ENCODE assay signal across 1 cellular context in genomic region chr17:60600490-60601431, GRCh38.
A peak's percentile ranks its signal among the peaks of the same experiment; 100 is the strongest.
TF ChIP-seq lines count a peak whose summit lies in the region.

No MANE protein-coding gene starts in this region.

TF ChIP-seq in K562, 482 proteins besides CTCF, POLR2A, EP300 and RAD21 (continued from another document and continues in another):
- TF ChIP-seq ZFX (CRISPR knock-in tag; IDR thresholded peaks at IDR 0.05) = peak; percentile 54; the same call in 1 of the 2 replicates
- no peak for TF ChIP-seq MYC (IDR thresholded peaks at IDR 0.05; ENCODE audit: low read depth, low read length)
- TF ChIP-seq MYC (CRISPR knock-in tag; IDR thresholded peaks at IDR 0.05; ENCODE audit: borderline replicate concordance, low read depth) = 0 out of 2 replicates have a peak, but pooled peaks have one; percentile 45
- TF ChIP-seq CEBPG (CRISPR knock-in tag; IDR thresholded peaks at IDR 0.05) = peak; percentile 32; the same call in 1 of the 2 replicates
- no peak for TF ChIP-seq CEBPG (tag; conservative IDR thresholded peaks at IDR 0.05 in 1 of 2, IDR thresholded peaks at IDR 0.05 in 1 of 2)
- peak; percentile 15; the same call in 1 of the 2 replicates for TF ChIP-seq ZNF282 (CRISPR knock-in tag; IDR thresholded peaks at IDR 0.05)
- TF ChIP-seq ATF7 (IDR thresholded peaks at IDR 0.05) = no peak
- peak; percentile 60 for TF ChIP-seq TAF1 (IDR thresholded peaks at IDR 0.05; ENCODE audit: control insufficient read depth, extremely low read depth, insufficient read depth, low read length, severe bottlenecking)
- no peak for TF ChIP-seq PHTF2 (CRISPR knock-in tag; IDR thresholded peaks at IDR 0.05)
- no peak for TF ChIP-seq POLR2AphosphoS5 (IDR thresholded peaks at IDR 0.05; ENCODE audit: control insufficient read depth, insufficient read depth, low read depth, low read length)
- TF ChIP-seq ZNF655 (CRISPR knock-in tag; IDR thresholded peaks at IDR 0.05) = no peak
- TF ChIP-seq U2AF1 (optimal IDR thresholded peaks at IDR 0.05; ENCODE audit: low read depth, low read length) = peak; percentile 8
- TF ChIP-seq ZNF143 (CRISPR knock-in tag; IDR thresholded peaks at IDR 0.05) = no peak
- 0 out of 2 replicates have a peak, but pooled peaks have one; percentile 50 for TF ChIP-seq SREBF2 (CRISPR knock-in tag; IDR thresholded peaks at IDR 0.05)
- TF ChIP-seq MYBL2 (IDR thresholded peaks at IDR 0.05; ENCODE audit: low read depth) = no peak
- no peak for TF ChIP-seq MYBL2 (CRISPR knock-in tag; IDR thresholded peaks at IDR 0.05; ENCODE audit: borderline replicate concordance)
- peak; percentile 60 to 89; a peak in 2 of 4 replicates for TF ChIP-seq UBTF (IDR thresholded peaks at IDR 0.05; ENCODE audit: borderline replicate concordance in 1 of 2, low read depth in 2 of 2, low read length in 2 of 2)
- TF ChIP-seq RBM25 (IDR thresholded peaks at IDR 0.05; ENCODE audit: low read depth, low read length, severe bottlenecking) = no peak
- TF ChIP-seq EGR1 (conservative IDR thresholded peaks at IDR 0.05) = no peak
- TF ChIP-seq NR3C1 (CRISPR knock-in tag; IDR thresholded peaks at IDR 0.05) = 0 out of 2 replicates have a peak, but pooled peaks have one; percentile 41
- no peak for TF ChIP-seq ETV6 (IDR thresholded peaks at IDR 0.05; ENCODE audit: borderline replicate concordance in 1 of 2, low read depth in 2 of 2, low read length in 1 of 2)
- TF ChIP-seq ETV6 (CRISPR knock-in tag; IDR thresholded peaks at IDR 0.05; ENCODE audit: borderline replicate concordance) = no peak
- TF ChIP-seq ZNF589 (CRISPR knock-in tag; IDR thresholded peaks at IDR 0.05; ENCODE audit: low read depth) = no peak
- peak; percentile 66 for TF ChIP-seq TBP (optimal IDR thresholded peaks at IDR 0.05; ENCODE audit: low read depth, low read length)
- no peak for TF ChIP-seq MXD1 (CRISPR knock-in tag; IDR thresholded peaks at IDR 0.05; ENCODE audit: borderline replicate concordance, poor library complexity, severe bottlenecking)
- TF ChIP-seq HDAC2 (IDR thresholded peaks at IDR 0.05) = peak; percentile 56; the same call in 1 of the 2 replicates
- peak; percentile 20; the same call in 1 of the 2 replicates for TF ChIP-seq USF1 (CRISPR knock-in tag; IDR thresholded peaks at IDR 0.05)
- TF ChIP-seq FOXP1 (CRISPR knock-in tag; IDR thresholded peaks at IDR 0.05) = peak; percentile 61; the same call in 1 of the 2 replicates
- peak; percentile 50; the same call in 1 of the 2 replicates for TF ChIP-seq ZKSCAN8 (CRISPR knock-in tag; IDR thresholded peaks at IDR 0.05)
- 0 out of 2 replicates have a peak, but pooled peaks have one; percentile 47 for TF ChIP-seq ZFP91 (CRISPR knock-in tag; IDR thresholded peaks at IDR 0.05)
- 0 out of 2 replicates have a peak, but pooled peaks have one; percentile 44 for TF ChIP-seq XRCC5 (IDR thresholded peaks at IDR 0.05; ENCODE audit: low read depth, low read length)
- no peak for TF ChIP-seq SMC3 (conservative IDR thresholded peaks at IDR 0.05; ENCODE audit: insufficient read depth, low read depth, low read length)
- TF ChIP-seq FOXK1 (CRISPR knock-in tag; IDR thresholded peaks at IDR 0.05; ENCODE audit: borderline replicate concordance) = peak; percentile 51; the same call in 1 of the 2 replicates
- peak; percentile 65 for TF ChIP-seq NCOA6 (IDR thresholded peaks at IDR 0.05)
- TF ChIP-seq BCOR (IDR thresholded peaks at IDR 0.05) = no peak
- TF ChIP-seq ZNF197 (CRISPR knock-in tag; IDR thresholded peaks at IDR 0.05; ENCODE audit: low read depth) = no peak
- TF ChIP-seq NR1H2 (CRISPR knock-in tag; IDR thresholded peaks at IDR 0.05) = 0 out of 2 replicates have a peak, but pooled peaks have one; percentile 49
- TF ChIP-seq TEAD2 (tag; IDR thresholded peaks at IDR 0.05) = 0 out of 2 replicates have a peak, but pooled peaks have one; percentile 39
- no peak for TF ChIP-seq ZHX1 (conservative IDR thresholded peaks at IDR 0.05; ENCODE audit: low read length)
- TF ChIP-seq HBP1 (CRISPR knock-in tag; IDR thresholded peaks at IDR 0.05) = no peak
- TF ChIP-seq SP1 (CRISPR knock-in tag; IDR thresholded peaks at IDR 0.05) = no peak
- no peak for TF ChIP-seq KLF6 (CRISPR knock-in tag; IDR thresholded peaks at IDR 0.05; ENCODE audit: borderline replicate concordance)
- peak in 1 of 2 experiments; percentile 67; a peak in 1 of 4 replicates for TF ChIP-seq FOXA3 (CRISPR knock-in tag; conservative IDR thresholded peaks at IDR 0.05 in 1 of 2, IDR thresholded peaks at IDR 0.05 in 1 of 2)
- TF ChIP-seq JUN (IDR thresholded peaks at IDR 0.05; ENCODE audit: borderline replicate concordance, low read depth, low read length) = no peak
- peak; percentile 85; the same call in 1 of the 2 replicates for TF ChIP-seq JUN (CRISPR knock-in tag; IDR thresholded peaks at IDR 0.05; ENCODE audit: borderline replicate concordance)
- no peak for TF ChIP-seq ZNF668 (CRISPR knock-in tag; IDR thresholded peaks at IDR 0.05)
- 0 out of 2 replicates have a peak, but pooled peaks have one; percentile 32 for TF ChIP-seq TEAD4 (IDR thresholded peaks at IDR 0.05; ENCODE audit: low read length)
- 0 out of 2 replicates have a peak, but pooled peaks have one; percentile 56 for TF ChIP-seq TEAD4 (CRISPR knock-in tag; IDR thresholded peaks at IDR 0.05; ENCODE audit: borderline replicate concordance)
- peak; percentile 35 for TF ChIP-seq MEIS2 (IDR thresholded peaks at IDR 0.05; ENCODE audit: partially characterized antibody)
- TF ChIP-seq ZNF121 (CRISPR knock-in tag; conservative IDR thresholded peaks at IDR 0.05) = no peak
- TF ChIP-seq ZNF347 (CRISPR knock-in tag; IDR thresholded peaks at IDR 0.05; ENCODE audit: low read depth) = no peak
- TF ChIP-seq SAP30 (IDR thresholded peaks at IDR 0.05; ENCODE audit: borderline replicate concordance, insufficient read depth, low read depth, low read length, poor library complexity, severe bottlenecking) = peak; percentile 90
- TF ChIP-seq PBX2 (CRISPR knock-in tag; IDR thresholded peaks at IDR 0.05; ENCODE audit: low read depth) = no peak
- peak; percentile 33; the same call in 1 of the 2 replicates for TF ChIP-seq PBX2 (tag; conservative IDR thresholded peaks at IDR 0.05; ENCODE audit: low read depth)
- TF ChIP-seq SMARCB1 (IDR thresholded peaks at IDR 0.05; ENCODE audit: insufficient read length, low read depth) = no peak
- TF ChIP-seq ETS1 (conservative IDR thresholded peaks at IDR 0.05; ENCODE audit: control insufficient read depth, low read depth, low read length) = 0 out of 2 replicates have a peak, but pooled peaks have one; percentile 9
